ENCODE assay signal across 8 cellular contexts in the genomic region with DNA sequence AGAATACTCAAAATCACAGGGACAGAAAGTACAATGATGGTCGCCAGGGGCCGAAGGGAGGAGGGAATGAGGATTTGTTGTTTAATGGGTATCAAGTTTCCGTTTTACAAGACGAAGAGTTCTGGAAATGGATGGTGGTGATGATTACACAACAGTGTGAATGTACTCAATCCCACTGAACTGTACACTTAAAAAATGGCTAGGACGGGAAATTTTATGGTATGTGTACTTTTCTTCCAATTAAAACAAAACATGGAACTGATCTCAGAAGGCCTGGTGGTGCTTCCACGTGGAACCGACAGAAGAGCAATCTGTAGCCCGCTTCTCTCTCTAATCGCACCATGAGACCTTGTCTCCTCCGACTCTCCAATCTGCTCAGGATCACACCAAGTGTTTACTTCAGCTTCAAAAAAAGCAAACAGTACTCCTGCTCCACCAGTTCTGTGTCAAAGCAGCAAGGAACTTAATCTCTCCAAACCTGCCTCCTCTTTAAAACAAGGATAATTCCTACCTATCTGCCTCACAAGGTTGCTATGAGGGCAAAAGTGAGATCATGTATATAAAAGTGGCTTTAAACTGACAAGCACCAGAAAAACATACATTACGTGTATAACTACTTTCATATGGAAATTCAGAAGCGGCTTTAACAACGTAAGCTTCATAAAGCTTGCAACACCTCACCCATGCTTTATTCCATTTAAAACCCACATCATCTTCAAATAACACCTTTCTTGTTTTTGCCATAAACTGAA. TPM values are rescaled to one million over a fixed set of nuclear protein-coding genes. Genes with fewer than 3 reads are reported as not detected.
DNase-seq lines count a peak whose midpoint lies in the region; ATAC-seq, FAIRE-seq and TF ChIP-seq lines count a peak whose summit lies in the region.

No MANE protein-coding gene starts in this region.

- peak overlapping the region; percentile 95 for H3K27ac Mint-ChIP-seq in WTC11

- CTCF ChIA-PET in WTC11 (lab: Charles Lee): no interaction called here

- H3K36me3 Mint-ChIP-seq in WTC11: no peaks in the 10 kb centered on the region

- peak overlapping the region; percentile 77 for H3K4me3 Mint-ChIP-seq in WTC11

- no peak for TF ChIP-seq EP300 in gastroesophageal sphincter (IDR thresholded peaks at IDR 0.05)

- TF ChIP-seq POLR2A in gastroesophageal sphincter (IDR thresholded peaks at IDR 0.05): no peak

- H3K4me1 Mint-ChIP-seq in WTC11: peaks cover 34% of the 10 kb centered on the region

- POLR2A ChIA-PET in WTC11 (lab: Charles Lee): interaction anchor here (0.7 to 1.5 kb wide), 4 partner anchors 43 to 52 kb away, joined by 3 to 7 read pairs (median 5); a partner anchor contains a TSS

- ATAC-seq in WTC11 (no peak), gastroesophageal sphincter (no peak), HG03342 (IDR thresholded peaks at IDR 0.05; ENCODE audit: unreplicated experiment) (no peak), GM18517 (IDR thresholded peaks at IDR 0.05; ENCODE audit: unreplicated experiment) (no peak)

- peak overlapping the region; percentile 11 to 100 (median 95) for H3K27ac ChIP-seq in gastroesophageal sphincter
- peak overlapping the region in 14 of 21 experiments; percentile 86 to 99 (median 97) for H3K27ac ChIP-seq in skin epidermis

- no peaks in the 10 kb centered on the region for H3K27me3 Mint-ChIP-seq in WTC11 (ENCODE audit: low read depth)

- peak overlapping the region; percentile 58 for H3K4me3 ChIP-seq in Jurkat, Clone E6-1 (ENCODE audit: low read length)
- peak overlapping the region; percentile 75 to 95 for H3K4me3 ChIP-seq in gastroesophageal sphincter
- H3K4me3 ChIP-seq in skin epidermis: peak overlapping the region; percentile 70 to 99 (median 91)

- DNase-seq in D341Med (ENCODE audit: low spot score) (peak; percentile 35), WTC11 (ENCODE audit: low spot score) (no peak), GM19239 (ENCODE audit: insufficient read length, low spot score) (no peak)
- no peak for DNase-seq in Jurkat, Clone E6-1 (ENCODE audit: low read depth, low spot score)

- no peaks in the 10 kb centered on the region for H3K9me3 ChIP-seq in gastroesophageal sphincter

- no peaks in the 10 kb centered on the region for H3K36me3 ChIP-seq in gastroesophageal sphincter

- H3K27me3 ChIP-seq in gastroesophageal sphincter: no peaks in the 10 kb centered on the region

- WGBS in gastroesophageal sphincter (ENCODE audit: low coverage in 1 of 2), 2 donors: 40 to 43% methylated on average over 13 of the region's 13 CpGs

- no peak for TF ChIP-seq CTCF in WTC11 (IDR thresholded peaks at IDR 0.05)
- no peak for TF ChIP-seq CTCF in gastroesophageal sphincter (IDR thresholded peaks at IDR 0.05)

- H3K9me3 Mint-ChIP-seq in WTC11: no peaks in the 10 kb centered on the region

- FAIRE-seq in GM19239 (lab: Jason Lieb, UNC): no peak

- peaks cover 0 to 58% (median 8%) of the 10 kb centered on the region in 3 donors for H3K4me1 ChIP-seq in gastroesophageal sphincter

TF ChIP-seq in WTC11, 78 proteins besides CTCF, POLR2A, EP300 and RAD21 (continues in another document):
- TF ChIP-seq JAZF1 (CRISPR knock-in tag; IDR thresholded peaks at IDR 0.05) (no peak), MYBL2 (CRISPR knock-in tag; IDR thresholded peaks at IDR 0.05) (no peak), HMGA2 (CRISPR knock-in tag; IDR thresholded peaks at IDR 0.05) (no peak), SOX15 (CRISPR knock-in tag; IDR thresholded peaks at IDR 0.05) (no peak), NFYB (CRISPR knock-in tag; conservative IDR thresholded peaks at IDR 0.05; ENCODE audit: low read depth) (no peak), TP53 (CRISPR knock-in tag; IDR thresholded peaks at IDR 0.05) (no peak)
- TF ChIP-seq, protein P1, sequence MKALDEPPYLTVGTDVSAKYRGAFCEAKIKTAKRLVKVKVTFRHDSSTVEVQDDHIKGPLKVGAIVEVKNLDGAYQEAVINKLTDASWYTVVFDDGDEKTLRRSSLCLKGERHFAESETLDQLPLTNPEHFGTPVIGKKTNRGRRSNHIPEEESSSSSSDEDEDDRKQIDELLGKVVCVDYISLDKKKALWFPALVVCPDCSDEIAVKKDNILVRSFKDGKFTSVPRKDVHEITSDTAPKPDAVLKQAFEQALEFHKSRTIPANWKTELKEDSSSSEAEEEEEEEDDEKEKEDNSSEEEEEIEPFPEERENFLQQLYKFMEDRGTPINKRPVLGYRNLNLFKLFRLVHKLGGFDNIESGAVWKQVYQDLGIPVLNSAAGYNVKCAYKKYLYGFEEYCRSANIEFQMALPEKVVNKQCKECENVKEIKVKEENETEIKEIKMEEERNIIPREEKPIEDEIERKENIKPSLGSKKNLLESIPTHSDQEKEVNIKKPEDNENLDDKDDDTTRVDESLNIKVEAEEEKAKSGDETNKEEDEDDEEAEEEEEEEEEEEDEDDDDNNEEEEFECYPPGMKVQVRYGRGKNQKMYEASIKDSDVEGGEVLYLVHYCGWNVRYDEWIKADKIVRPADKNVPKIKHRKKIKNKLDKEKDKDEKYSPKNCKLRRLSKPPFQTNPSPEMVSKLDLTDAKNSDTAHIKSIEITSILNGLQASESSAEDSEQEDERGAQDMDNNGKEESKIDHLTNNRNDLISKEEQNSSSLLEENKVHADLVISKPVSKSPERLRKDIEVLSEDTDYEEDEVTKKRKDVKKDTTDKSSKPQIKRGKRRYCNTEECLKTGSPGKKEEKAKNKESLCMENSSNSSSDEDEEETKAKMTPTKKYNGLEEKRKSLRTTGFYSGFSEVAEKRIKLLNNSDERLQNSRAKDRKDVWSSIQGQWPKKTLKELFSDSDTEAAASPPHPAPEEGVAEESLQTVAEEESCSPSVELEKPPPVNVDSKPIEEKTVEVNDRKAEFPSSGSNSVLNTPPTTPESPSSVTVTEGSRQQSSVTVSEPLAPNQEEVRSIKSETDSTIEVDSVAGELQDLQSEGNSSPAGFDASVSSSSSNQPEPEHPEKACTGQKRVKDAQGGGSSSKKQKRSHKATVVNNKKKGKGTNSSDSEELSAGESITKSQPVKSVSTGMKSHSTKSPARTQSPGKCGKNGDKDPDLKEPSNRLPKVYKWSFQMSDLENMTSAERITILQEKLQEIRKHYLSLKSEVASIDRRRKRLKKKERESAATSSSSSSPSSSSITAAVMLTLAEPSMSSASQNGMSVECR (CRISPR knock-in tag; IDR thresholded peaks at IDR 0.05; ENCODE audit: borderline replicate concordance): no peak
- TF ChIP-seq, protein P2, sequence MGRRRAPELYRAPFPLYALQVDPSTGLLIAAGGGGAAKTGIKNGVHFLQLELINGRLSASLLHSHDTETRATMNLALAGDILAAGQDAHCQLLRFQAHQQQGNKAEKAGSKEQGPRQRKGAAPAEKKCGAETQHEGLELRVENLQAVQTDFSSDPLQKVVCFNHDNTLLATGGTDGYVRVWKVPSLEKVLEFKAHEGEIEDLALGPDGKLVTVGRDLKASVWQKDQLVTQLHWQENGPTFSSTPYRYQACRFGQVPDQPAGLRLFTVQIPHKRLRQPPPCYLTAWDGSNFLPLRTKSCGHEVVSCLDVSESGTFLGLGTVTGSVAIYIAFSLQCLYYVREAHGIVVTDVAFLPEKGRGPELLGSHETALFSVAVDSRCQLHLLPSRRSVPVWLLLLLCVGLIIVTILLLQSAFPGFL (CRISPR knock-in tag; IDR thresholded peaks at IDR 0.05; ENCODE audit: borderline replicate concordance): no peak
- TF ChIP-seq, protein P3, sequence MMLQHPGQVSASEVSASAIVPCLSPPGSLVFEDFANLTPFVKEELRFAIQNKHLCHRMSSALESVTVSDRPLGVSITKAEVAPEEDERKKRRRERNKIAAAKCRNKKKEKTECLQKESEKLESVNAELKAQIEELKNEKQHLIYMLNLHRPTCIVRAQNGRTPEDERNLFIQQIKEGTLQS (CRISPR knock-in tag; conservative IDR thresholded peaks at IDR 0.05): no peak
- TF ChIP-seq, protein P4, sequence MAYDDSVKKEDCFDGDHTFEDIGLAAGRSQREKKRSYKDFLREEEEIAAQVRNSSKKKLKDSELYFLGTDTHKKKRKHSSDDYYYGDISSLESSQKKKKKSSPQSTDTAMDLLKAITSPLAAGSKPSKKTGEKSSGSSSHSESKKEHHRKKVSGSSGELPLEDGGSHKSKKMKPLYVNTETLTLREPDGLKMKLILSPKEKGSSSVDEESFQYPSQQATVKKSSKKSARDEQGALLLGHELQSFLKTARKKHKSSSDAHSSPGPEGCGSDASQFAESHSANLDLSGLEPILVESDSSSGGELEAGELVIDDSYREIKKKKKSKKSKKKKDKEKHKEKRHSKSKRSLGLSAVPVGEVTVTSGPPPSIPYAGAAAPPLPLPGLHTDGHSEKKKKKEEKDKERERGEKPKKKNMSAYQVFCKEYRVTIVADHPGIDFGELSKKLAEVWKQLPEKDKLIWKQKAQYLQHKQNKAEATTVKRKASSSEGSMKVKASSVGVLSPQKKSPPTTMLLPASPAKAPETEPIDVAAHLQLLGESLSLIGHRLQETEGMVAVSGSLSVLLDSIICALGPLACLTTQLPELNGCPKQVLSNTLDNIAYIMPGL (CRISPR knock-in tag; IDR thresholded peaks at IDR 0.05): no peak
- TF ChIP-seq, protein P5, sequence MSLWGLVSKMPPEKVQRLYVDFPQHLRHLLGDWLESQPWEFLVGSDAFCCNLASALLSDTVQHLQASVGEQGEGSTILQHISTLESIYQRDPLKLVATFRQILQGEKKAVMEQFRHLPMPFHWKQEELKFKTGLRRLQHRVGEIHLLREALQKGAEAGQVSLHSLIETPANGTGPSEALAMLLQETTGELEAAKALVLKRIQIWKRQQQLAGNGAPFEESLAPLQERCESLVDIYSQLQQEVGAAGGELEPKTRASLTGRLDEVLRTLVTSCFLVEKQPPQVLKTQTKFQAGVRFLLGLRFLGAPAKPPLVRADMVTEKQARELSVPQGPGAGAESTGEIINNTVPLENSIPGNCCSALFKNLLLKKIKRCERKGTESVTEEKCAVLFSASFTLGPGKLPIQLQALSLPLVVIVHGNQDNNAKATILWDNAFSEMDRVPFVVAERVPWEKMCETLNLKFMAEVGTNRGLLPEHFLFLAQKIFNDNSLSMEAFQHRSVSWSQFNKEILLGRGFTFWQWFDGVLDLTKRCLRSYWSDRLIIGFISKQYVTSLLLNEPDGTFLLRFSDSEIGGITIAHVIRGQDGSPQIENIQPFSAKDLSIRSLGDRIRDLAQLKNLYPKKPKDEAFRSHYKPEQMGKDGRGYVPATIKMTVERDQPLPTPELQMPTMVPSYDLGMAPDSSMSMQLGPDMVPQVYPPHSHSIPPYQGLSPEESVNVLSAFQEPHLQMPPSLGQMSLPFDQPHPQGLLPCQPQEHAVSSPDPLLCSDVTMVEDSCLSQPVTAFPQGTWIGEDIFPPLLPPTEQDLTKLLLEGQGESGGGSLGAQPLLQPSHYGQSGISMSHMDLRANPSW (CRISPR knock-in tag; conservative IDR thresholded peaks at IDR 0.05; ENCODE audit: low read depth): no peak

RNA-seq across cellular contexts. Expression of a gene that starts 2.1 kb away (rescaled TPM):
- polyA plus RNA-seq in Jurkat, Clone E6-1 (2012; ENCODE audit: insufficient read depth, insufficient read length): 23.7 TPM
- total RNA-seq in WTC11 (2021) (97.5 to 122 TPM (median 103 TPM) in 3 replicates), gastroesophageal sphincter (100 to 1,000 TPM in 1 of 4 donors, 10 to 100 TPM in 3; 75.5 to 114 (median 94.3) TPM)

RNA-seq across cellular contexts. Expression of a gene that starts 42.9 kb away (rescaled TPM):
- 1.1 TPM for polyA plus RNA-seq in Jurkat, Clone E6-1 (2012; ENCODE audit: insufficient read depth, insufficient read length)
- total RNA-seq in WTC11 (2021) (65.9 to 77.4 TPM (median 68.7 TPM) in 3 replicates), gastroesophageal sphincter (10 to 100 TPM; 10.8 to 30.5 (median 21.4) TPM)
